In the genomic region with DNA sequence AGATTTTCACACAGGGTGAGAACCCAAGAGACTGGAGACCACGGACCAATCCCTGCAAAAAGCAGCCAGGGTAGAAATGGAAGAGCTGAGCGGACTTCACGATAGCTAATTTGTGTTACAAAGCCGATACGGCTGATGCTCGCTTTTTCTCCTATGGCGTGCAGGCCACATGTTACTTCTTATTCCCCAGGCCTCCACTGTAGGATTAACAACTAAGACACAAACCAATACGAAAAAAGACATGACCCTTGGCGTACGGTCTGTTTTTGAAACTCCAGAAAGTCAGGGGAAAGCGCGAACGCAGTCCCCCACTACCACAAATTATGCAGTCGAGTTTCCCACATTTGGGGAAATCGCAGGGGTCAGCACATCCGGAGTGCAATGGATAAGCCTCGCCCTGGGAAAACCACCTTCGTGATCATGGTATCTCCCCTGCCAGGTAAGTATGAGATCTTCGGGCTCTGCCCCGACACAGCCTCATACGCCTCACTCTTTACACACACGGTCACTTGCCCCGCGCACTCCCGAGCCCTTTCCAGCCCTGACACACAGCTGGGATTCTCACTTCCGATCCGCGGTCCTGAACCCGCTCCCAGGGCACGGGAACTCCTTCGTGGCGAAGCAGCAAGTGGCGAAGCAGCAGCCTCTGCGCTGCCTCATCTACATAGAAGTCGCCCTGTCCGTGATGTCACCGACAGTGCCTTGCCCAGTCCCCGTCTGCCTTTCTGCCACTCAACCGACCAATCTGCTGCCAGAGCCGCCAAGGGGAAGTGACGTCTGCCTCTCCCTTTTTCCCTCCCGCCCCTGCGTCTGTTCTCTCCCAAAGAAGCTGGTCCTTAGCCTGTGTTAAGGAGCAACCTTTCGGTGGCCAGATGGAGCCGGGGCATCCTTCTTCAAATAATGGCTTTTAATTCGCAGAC, we compare ENCODE assay signal across 8 cellular contexts. TPM values are rescaled to one million over a fixed set of nuclear protein-coding genes. Genes with fewer than 3 reads are reported as not detected.
DNase-seq lines count a peak whose midpoint lies in the region; ATAC-seq, FAIRE-seq and TF ChIP-seq lines count a peak whose summit lies in the region.
"Not testable (repeated sequence)": the region's sequence is repeated elsewhere in the genome, so short reads cannot be mapped to it uniquely, and the experiment has no call there.

A gene (minus strand): TSS at position 447 of the 920 bp plus-strand sequence.

- intact Hi-C loops in endothelial cell of umbilical vein (cut with micrococcal nuclease); mucosa of descending colon (cut with DNase I, micrococcal nuclease); vagina (cut with DNase I): not testable (repeated sequence)

- not testable (repeated sequence) for H3K36me3 ChIP-seq in endothelial cell of umbilical vein (ENCODE audit: control insufficient read depth in 2 of 2, extremely low read depth in 1 of 2, insufficient read depth in 2 of 2, low read length in 2 of 2); mucosa of descending colon (ENCODE audit: low read depth); vagina

- peak; percentile 64 for FAIRE-seq in endothelial cell of umbilical vein (lab: Jason Lieb, UNC)

- H3K27ac ChIP-seq in endothelial cell of umbilical vein (ENCODE audit: insufficient read depth, low read depth, low read length); vagina: not testable (repeated sequence)

- TF ChIP-seq POLR2A in endothelial cell of umbilical vein (IDR thresholded peaks at IDR 0.05; ENCODE audit: low read depth, low read length); vagina (IDR thresholded peaks at IDR 0.05): not testable (repeated sequence)

- not testable (repeated sequence) for H3K4me3 ChIP-seq in endothelial cell of umbilical vein (replicated peaks in 1 of 3; ENCODE audit: insufficient read depth in 1 of 3, low read depth in 1 of 3, low read length in 3 of 3); mucosa of descending colon; vagina

- H3K27me3 Mint-ChIP-seq in activated T-cell treated with anti-CD3 and anti-CD28 coated beads, Interleukin-2, amount 50 U/mL, for 4 hours (ENCODE audit: low read depth) = not testable (repeated sequence)

- H3K4me3 Mint-ChIP-seq in activated T-cell treated with anti-CD3 and anti-CD28 coated beads, Interleukin-2, amount 50 U/mL, for 4 hours = not testable (repeated sequence)

- POLR2A ChIA-PET in endothelial cell of umbilical vein (lab: Charles Lee) = not testable (repeated sequence)

- TSS peak; percentile 97 for BruUV-seq in endothelial cell of umbilical vein (replicated peaks; lab: Mats Ljungman, UMichigan)

- TF ChIP-seq CTCF in endothelial cell of umbilical vein (IDR thresholded peaks at IDR 0.05; ENCODE audit: extremely low read depth in 1 of 2, insufficient read depth in 1 of 2, low read depth in 1 of 2, low read length in 2 of 2); mucosa of descending colon (IDR thresholded peaks at IDR 0.05); vagina (IDR thresholded peaks at IDR 0.05): not testable (repeated sequence)

- not testable (repeated sequence) for H3K9me3 ChIP-seq in endothelial cell of umbilical vein (replicated peaks; ENCODE audit: control insufficient read depth, insufficient read depth, low read length); mucosa of descending colon; vagina

- dilution Hi-C loops in endothelial cell of umbilical vein (cut with MboI; ENCODE audit: extremely low pct_ligation_motif_present, low sequenced_read_pairs) = not testable (repeated sequence)

- not testable (repeated sequence) for H3K4me1 ChIP-seq in endothelial cell of umbilical vein (ENCODE audit: control insufficient read depth, extremely low read depth, insufficient read depth, low read length); mucosa of descending colon (ENCODE audit: low read depth); vagina

- not testable (repeated sequence) for H3K4me1 Mint-ChIP-seq in activated T-cell treated with anti-CD3 and anti-CD28 coated beads, Interleukin-2, amount 50 U/mL, for 4 hours (ENCODE audit: low read depth)

- H3K4me2 ChIP-seq in endothelial cell of umbilical vein (ENCODE audit: insufficient read depth, low read length) = not testable (repeated sequence)

- not testable (repeated sequence) for H2AFZ ChIP-seq in endothelial cell of umbilical vein (ENCODE audit: low read depth, low read length)

- H3K27me3 ChIP-seq in endothelial cell of umbilical vein (ENCODE audit: control insufficient read depth in 2 of 2, insufficient read depth in 2 of 2, low read length in 2 of 2); vagina: not testable (repeated sequence)

- H3K9ac ChIP-seq in endothelial cell of umbilical vein (replicated peaks; ENCODE audit: extremely low read depth, insufficient read depth, low read length) = not testable (repeated sequence)

- H3K9me3 Mint-ChIP-seq in activated T-cell treated with anti-CD3 and anti-CD28 coated beads, Interleukin-2, amount 50 U/mL, for 4 hours = not testable (repeated sequence)

- not testable (repeated sequence) for H3K79me2 ChIP-seq in endothelial cell of umbilical vein (ENCODE audit: control insufficient read depth, insufficient read depth, low read length)

- not testable (repeated sequence) for DNase-seq in activated T-cell treated with anti-CD3 and anti-CD28 coated beads, Interleukin-2, amount 50 U/mL, for 4 hours; endothelial cell of umbilical vein (ENCODE audit: low read depth, low spot score); mucosa of descending colon; vagina (ENCODE audit: extremely low spot score in 2 of 2)

- H3K9me1 ChIP-seq in endothelial cell of umbilical vein (replicated peaks; ENCODE audit: control insufficient read depth, extremely low read depth, insufficient read depth, low read length) = not testable (repeated sequence)

- ATAC-seq in GM18861 (IDR thresholded peaks at IDR 0.05; ENCODE audit: unreplicated experiment) = peak; percentile 84
- ATAC-seq in GM21526 (IDR thresholded peaks at IDR 0.05; ENCODE audit: low FRiP score, unreplicated experiment) = peak; percentile 99
- peak; percentile 91 for ATAC-seq in HG02938 (IDR thresholded peaks at IDR 0.05; ENCODE audit: unreplicated experiment)
- ATAC-seq in HG03565 (IDR thresholded peaks at IDR 0.05; ENCODE audit: unreplicated experiment) = peak; percentile 77
- ATAC-seq in activated T-cell treated with anti-CD3 and anti-CD28 coated beads, Interleukin-2, amount 50 U/mL, for 4 hours = peak; percentile 99
- ATAC-seq in mucosa of descending colon = peak; percentile 100

- H3K36me3 Mint-ChIP-seq in activated T-cell treated with anti-CD3 and anti-CD28 coated beads, Interleukin-2, amount 50 U/mL, for 4 hours (ENCODE audit: insufficient read depth) = not testable (repeated sequence)

- CTCF ChIA-PET in endothelial cell of umbilical vein (lab: Charles Lee) = not testable (repeated sequence)

- H4K20me1 ChIP-seq in endothelial cell of umbilical vein (replicated peaks; ENCODE audit: control insufficient read depth, extremely low read depth, insufficient read depth, low read length) = not testable (repeated sequence)

RNA-seq across cellular contexts. Expression of the gene that starts here (rescaled TPM):
- total RNA-seq in activated T-cell treated with anti-CD3 and anti-CD28 coated beads, Interleukin-2, amount 50 U/mL, for 4 hours = 1,000 to 10,000 TPM; 1,321 to 1,622 (median 1,616) TPM
- total RNA-seq in endothelial cell of umbilical vein (1,319 and 2,019 TPM in 2 replicates), mucosa of descending colon (1,000 to 10,000 TPM; 2,195 to 6,222 (median 2,378) TPM), vagina (19,908 TPM)
- under 0.01 and 206 TPM in 2 replicates for polyA plus RNA-seq in endothelial cell of umbilical vein
- under 0.01 TPM in 1 of 2 replicates, not detected in the other for polyA plus RNA-seq in endothelial cell of umbilical vein (2011; cell fraction: cytosol; rRNA removed)
- under 0.01 TPM in 2 replicates for polyA plus RNA-seq in endothelial cell of umbilical vein (2011; cell fraction: nucleus; rRNA removed)
- 123 TPM in 1 of 2 replicates, not detected in the other for polyA plus RNA-seq in endothelial cell of umbilical vein (2012)
- 9,566 and 13,963 TPM in 2 replicates for polyA minus RNA-seq in endothelial cell of umbilical vein
- polyA minus RNA-seq in endothelial cell of umbilical vein (2011; cell fraction: cytosol; rRNA and poly(A)+ RNA removed) = 46,668 TPM
- polyA minus RNA-seq in endothelial cell of umbilical vein (2011; cell fraction: nucleus; rRNA and poly(A)+ RNA removed) = 60,677 and 87,675 TPM in 2 replicates
